In the genomic region with DNA sequence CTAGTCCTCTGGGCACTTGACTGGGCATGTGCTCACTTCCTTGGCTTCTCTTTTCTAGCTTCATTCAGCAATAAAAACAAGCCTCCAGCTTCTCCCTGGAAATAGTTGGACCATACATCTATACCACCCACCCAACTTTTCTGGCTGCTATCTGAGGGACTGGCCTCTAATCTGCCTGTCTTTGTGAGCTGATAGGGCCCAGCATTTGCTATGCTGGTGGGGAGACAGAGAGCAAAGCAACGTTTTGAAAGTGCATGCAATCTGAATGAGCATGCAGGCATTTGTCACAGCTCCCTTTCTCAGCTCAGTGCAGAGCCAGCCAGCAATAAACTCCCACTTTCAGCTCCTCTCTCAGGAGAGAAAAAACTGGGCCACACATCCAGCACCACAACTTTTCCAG, we compare ENCODE assay signal across 10 cellular contexts.
"Had no signal": no experiment of that assay in that cellular context is flagged by ENCODE, and none has a peak within 500 bp of the region (broad histone marks: within the 10 kb centered on the region; RNA-seq: fewer than 3 reads in every experiment).

No MANE protein-coding gene starts in this region.

- H3K27ac ChIP-seq: GM23248 had no signal

- H3K4me1 ChIP-seq: HAP-1 had no signal

- ATAC-seq: GM23338, HCT116 had no signal

- DNase-seq: GM23248, GOT3, H7, H9, HCEC 1CT, HFFc6 had no signal

- H3K4me3 ChIP-seq: GM23248, GM23338, HAP-1 had no signal

- H3K9me3 ChIP-seq: HAP-1 had no signal

- H3K4me2 ChIP-seq: GM23338 had no signal

- H3K36me3 ChIP-seq: HAP-1 had no signal

- FAIRE-seq: H54 had no signal

- H2AFZ ChIP-seq: GM23248, GM23338 had no signal

- H3K9ac ChIP-seq: GM23248 had no signal
